In the genomic region with DNA sequence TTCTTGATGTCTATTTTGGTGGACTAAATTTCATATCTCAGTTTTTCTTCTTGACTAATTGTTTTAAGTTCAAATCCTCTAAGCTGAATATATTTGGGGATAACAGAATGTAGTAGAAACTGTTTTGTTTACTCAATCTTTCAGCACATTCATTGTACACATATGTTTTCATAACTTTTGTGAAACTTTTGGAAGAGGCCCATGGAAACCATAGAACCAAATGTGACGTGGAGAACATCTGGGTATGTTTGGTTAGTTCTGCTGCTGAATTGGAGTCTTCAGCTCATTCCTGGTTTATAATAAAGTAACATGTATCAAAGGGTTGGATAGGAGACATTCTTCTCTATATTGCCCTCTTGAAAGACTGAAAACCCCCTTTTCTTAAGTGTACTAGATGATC, we compare ENCODE assay signal across 29 cellular contexts.
"Had no signal": no experiment of that assay in that cellular context is flagged by ENCODE, and none has a peak within 500 bp of the region (broad histone marks: within the 10 kb centered on the region; RNA-seq: fewer than 3 reads in every experiment).

No MANE protein-coding gene starts in this region.

- ATAC-seq: activated CD8-positive, alpha-beta T cell treated with anti-CD3 and anti-CD28 coated beads for 36 hours; activated T-cell treated with anti-CD3 and anti-CD28 coated beads, Interleukin-2, amount 50 U/mL, for 72 hours; activated T-helper 17 cell treated with anti-CD3 and anti-CD28 coated beads, Interleukin-2, amount 50 U/mL, for 72 hours; PC-3 had no signal

- H3K27me3 ChIP-seq: ascending aorta, Peyer's patch, SJSA1 had no signal

- H3K4me3 Mint-ChIP-seq: activated CD4-positive, alpha-beta T cell treated with anti-CD3 and anti-CD28 coated beads, Interleukin-2, amount 10 ng/mL, durations not matched to agents 24 days and 14 days; activated CD8-positive, alpha-beta T cell treated with anti-CD3 and anti-CD28 coated beads for 36 hours; activated naive CD8-positive, alpha-beta T cell treated with anti-CD3 and anti-CD28 coated beads for 36 hours; activated T-cell treated with anti-CD3 and anti-CD28 coated beads, Interleukin-2, amount 50 U/mL, for 72 hours; activated T-helper 17 cell treated with anti-CD3 and anti-CD28 coated beads, Interleukin-2, amount 50 U/mL, for 72 hours; T-helper 1 cell treated with Interleukin-12 subunit alpha and Interleukin-12 subunit beta and Interleukin-4 antibody, amounts not matched to agents 30 μg/mL and 1 μg/mL, for 36 hours; T-helper 2 cell treated with Interferon-gamma antibody and Interleukin-4, amounts not matched to agents 5 μg/mL and 100 μg/mL, for 36 hours had no signal

- H3K36me3 ChIP-seq: ascending aorta, Peyer's patch, SJSA1 had no signal

- H3K4me1 ChIP-seq: ascending aorta, Peyer's patch, SJSA1 had no signal

- H3K9me3 ChIP-seq: ascending aorta, SJSA1, SK-N-SH had no signal

- H3K27ac Mint-ChIP-seq: activated CD4-positive, alpha-beta T cell treated with anti-CD3 and anti-CD28 coated beads, Interleukin-2, amount 10 ng/mL, durations not matched to agents 24 days and 14 days; activated CD8-positive, alpha-beta T cell treated with anti-CD3 and anti-CD28 coated beads for 36 hours; activated naive CD8-positive, alpha-beta T cell treated with anti-CD3 and anti-CD28 coated beads for 36 hours; activated T-cell treated with anti-CD3 and anti-CD28 coated beads, Interleukin-2, amount 50 U/mL, for 72 hours; activated T-helper 17 cell treated with anti-CD3 and anti-CD28 coated beads, Interleukin-2, amount 50 U/mL, for 72 hours; T-helper 1 cell treated with Interleukin-12 subunit alpha and Interleukin-12 subunit beta and Interleukin-4 antibody, amounts not matched to agents 30 μg/mL and 1 μg/mL, for 36 hours; T-helper 2 cell treated with Interferon-gamma antibody and Interleukin-4, amounts not matched to agents 5 μg/mL and 100 μg/mL, for 36 hours had no signal

- H3K27me3 Mint-ChIP-seq: activated CD8-positive, alpha-beta T cell treated with anti-CD3 and anti-CD28 coated beads for 36 hours; activated naive CD8-positive, alpha-beta T cell treated with anti-CD3 and anti-CD28 coated beads for 36 hours had no signal

- H3K4me1 Mint-ChIP-seq: activated CD4-positive, alpha-beta T cell treated with anti-CD3 and anti-CD28 coated beads, Interleukin-2, amount 10 ng/mL, durations not matched to agents 24 days and 14 days; activated naive CD8-positive, alpha-beta T cell treated with anti-CD3 and anti-CD28 coated beads for 36 hours; activated T-helper 17 cell treated with anti-CD3 and anti-CD28 coated beads, Interleukin-2, amount 50 U/mL, for 72 hours had no signal

- DNase-seq: activated CD4-positive, alpha-beta T cell treated with anti-CD3 and anti-CD28 coated beads, Interleukin-2, amount 10 ng/mL, durations not matched to agents 24 days and 14 days; activated CD4-positive, alpha-beta T cell treated with anti-CD3 and anti-CD28 coated beads, Interleukin-2, amount 50 U/mL, for 4 hours; activated CD8-positive, alpha-beta T cell treated with anti-CD3 and anti-CD28 coated beads for 36 hours; activated effector memory CD4-positive, alpha-beta T cell treated with anti-CD3 and anti-CD28 coated beads, Interleukin-2, amount 50 U/mL, for 16 hours; activated naive CD4-positive, alpha-beta T cell; activated naive CD4-positive, alpha-beta T cell treated with anti-CD3 and anti-CD28 coated beads, Interleukin-2, amount 50 U/mL, for 16 hours; activated naive CD8-positive, alpha-beta T cell treated with anti-CD3 and anti-CD28 coated beads for 36 hours; activated T-cell treated with anti-CD3 and anti-CD28 coated beads, Interleukin-2, amount 50 U/mL, for 1 hour; activated T-cell treated with anti-CD3 and anti-CD28 coated beads, Interleukin-2, amount 50 U/mL, for 72 hours; amygdala; Kasumi-1; MM.1S; MV-4-11; NCI-H1092; NCI-H1436 treated with DMSO at 0.1 percent for 48 hours; NCI-H1694 treated with DMSO at 0.1 percent for 48 hours; NCI-H2029; NCI-H345; NCI-H524 treated with DMSO at 0.1 percent for 48 hours; PC-3; Peyer's patch; RPMI8226; SHP77 treated with DMSO at 0.1 percent for 48 hours; SK-N-SH had no signal

- H3K9me3 Mint-ChIP-seq: activated CD4-positive, alpha-beta T cell treated with anti-CD3 and anti-CD28 coated beads, Interleukin-2, amount 10 ng/mL, durations not matched to agents 24 days and 14 days; activated T-helper 17 cell treated with anti-CD3 and anti-CD28 coated beads, Interleukin-2, amount 50 U/mL, for 72 hours; T-helper 1 cell treated with Interleukin-12 subunit alpha and Interleukin-12 subunit beta and Interleukin-4 antibody, amounts not matched to agents 30 μg/mL and 1 μg/mL, for 36 hours; T-helper 2 cell treated with Interferon-gamma antibody and Interleukin-4, amounts not matched to agents 5 μg/mL and 100 μg/mL, for 36 hours had no signal

- H3K4me3 ChIP-seq: ascending aorta, Peyer's patch, SJSA1 had no signal

- H3K27ac ChIP-seq: ascending aorta, Peyer's patch, SJSA1 had no signal

- H3K4me2 ChIP-seq: SK-N-SH had no signal

- H3K9ac ChIP-seq: SK-N-SH had no signal
